35 cellular contexts compared by ENCODE assay signal in genomic region chr15:20671665-20672064, GRCh38.
"Had no signal": no experiment of that assay in that cellular context is flagged by ENCODE, and none has a peak within 500 bp of the region (broad histone marks: within the 10 kb centered on the region; RNA-seq: fewer than 3 reads in every experiment).

No MANE protein-coding gene starts in this region.

- H3K4me1 Mint-ChIP-seq: activated CD4-positive, alpha-beta T cell treated with anti-CD3 and anti-CD28 coated beads, Interleukin-2, amount 10 ng/mL, durations not matched to agents 24 days and 14 days; activated naive CD8-positive, alpha-beta T cell treated with anti-CD3 and anti-CD28 coated beads for 36 hours; immature natural killer cell; nephron; stimulated activated effector memory CD8-positive, alpha-beta T cell treated with anti-CD3 and anti-CD28 coated beads, Interleukin-12 subunit alpha, Interleukin-12 subunit beta, amount 100 ng/mL, for 72 hours; stimulated activated naive CD8-positive, alpha-beta T cell treated with anti-CD3 and anti-CD28 coated beads, Interleukin-15, amount 100 ng/mL, for 72 hours had no signal

- H3K27me3 Mint-ChIP-seq: activated CD4-positive, alpha-beta memory T cell treated with anti-CD3 and anti-CD28 coated beads for 36 hours; progenitor cell of endocrine pancreas; stimulated activated naive CD8-positive, alpha-beta T cell treated with anti-CD3 and anti-CD28 coated beads, Interleukin-15, amount 100 ng/mL, for 72 hours had no signal

- H3K27ac Mint-ChIP-seq: activated CD4-positive, alpha-beta memory T cell treated with anti-CD3 and anti-CD28 coated beads for 36 hours; activated CD4-positive, alpha-beta T cell treated with anti-CD3 and anti-CD28 coated beads, Interleukin-2, amount 10 ng/mL, durations not matched to agents 24 days and 14 days; activated naive CD4-positive, alpha-beta T cell treated with anti-CD3 and anti-CD28 coated beads for 36 hours; activated naive CD8-positive, alpha-beta T cell treated with anti-CD3 and anti-CD28 coated beads for 36 hours; activated T-helper 1 cell treated with anti-CD3 and anti-CD28 coated beads, Interleukin-12 subunit alpha, Interleukin-12 subunit beta, Interleukin-2, Interleukin-4 antibody, amounts not matched to agents 30 ng/mL and 10 ng/mL and 1 ng/mL, durations not matched to agents 14 hours and 24 hours and 36 hours; immature natural killer cell; nephron; progenitor cell of endocrine pancreas; stimulated activated effector memory CD8-positive, alpha-beta T cell treated with anti-CD3 and anti-CD28 coated beads, Interleukin-12 subunit alpha, Interleukin-12 subunit beta, amount 100 ng/mL, for 72 hours; stimulated activated naive CD8-positive, alpha-beta T cell treated with anti-CD3 and anti-CD28 coated beads, Interleukin-15, amount 100 ng/mL, for 72 hours; T-helper 17 cell had no signal

- H3K36me3 ChIP-seq: brain microvascular endothelial cell, heart left ventricle, left lung, lower lobe of right lung, neutrophil, ovary, upper lobe of right lung had no signal

- H3K4me1 ChIP-seq: heart left ventricle, left lung, lower lobe of right lung, upper lobe of right lung had no signal

- H3K4me3 ChIP-seq: heart left ventricle, left lung, lower lobe of right lung, ovary, skin epidermis, upper lobe of right lung had no signal

- ATAC-seq: esophagus mucosa; heart left ventricle; left lung; sciatic nerve; stimulated activated naive CD8-positive, alpha-beta T cell treated with anti-CD3 and anti-CD28 coated beads, Interleukin-15, amount 100 ng/mL, for 72 hours; T-helper 17 cell; upper lobe of right lung had no signal

- H3K27ac ChIP-seq: brain microvascular endothelial cell, heart left ventricle, left lung, lower lobe of right lung, neutrophil, ovary, skin epidermis, upper lobe of right lung had no signal

- H3K36me3 Mint-ChIP-seq: activated CD4-positive, alpha-beta memory T cell treated with anti-CD3 and anti-CD28 coated beads for 36 hours; activated naive CD8-positive, alpha-beta T cell treated with anti-CD3 and anti-CD28 coated beads for 36 hours; immature natural killer cell; stimulated activated effector memory CD8-positive, alpha-beta T cell treated with anti-CD3 and anti-CD28 coated beads, Interleukin-12 subunit alpha, Interleukin-12 subunit beta, amount 100 ng/mL, for 72 hours had no signal

- H3K27me3 ChIP-seq: brain microvascular endothelial cell, heart left ventricle, left lung, neutrophil, ovary had no signal

- DNase-seq: activated CD4-positive, alpha-beta memory T cell treated with anti-CD3 and anti-CD28 coated beads for 36 hours; activated CD4-positive, alpha-beta T cell treated with anti-CD3 and anti-CD28 coated beads, Interleukin-2, amount 10 ng/mL, durations not matched to agents 24 days and 14 days; activated CD4-positive, CD25-positive, alpha-beta regulatory T cell treated with anti-CD3 and anti-CD28 coated beads, Interleukin-2, amount 50 U/mL, for 72 hours; activated CD8-positive, alpha-beta memory T cell treated with anti-CD3 and anti-CD28 coated beads, Interleukin-2, amount 50 U/mL, for 4 hours; activated effector memory CD4-positive, alpha-beta T cell treated with anti-CD3 and anti-CD28 coated beads, Interleukin-2, amount 50 U/mL, for 16 hours; activated naive CD4-positive, alpha-beta T cell treated with anti-CD3 and anti-CD28 coated beads for 36 hours; activated naive CD8-positive, alpha-beta T cell treated with anti-CD3 and anti-CD28 coated beads for 36 hours; activated T-cell treated with anti-CD3 and anti-CD28 coated beads, Interleukin-2, amount 50 U/mL, for 1 hour; brain microvascular endothelial cell; central memory CD4-positive, alpha-beta T cell; foreskin fibroblast; heart left ventricle; hypothalamus; immature natural killer cell; kidney glomerular epithelial cell; left lung; lower lobe of right lung; mesendoderm; ovary; retina; stimulated activated CD4-positive, alpha-beta T cell treated with anti-CD3 and anti-CD28 coated beads, Interleukin-12 subunit alpha, Interleukin-12 subunit beta, amount 100 ng/mL, for 4 hours; stimulated activated CD4-positive, alpha-beta T cell treated with anti-CD3 and anti-CD28 coated beads, Interleukin-4, amount 100 ng/mL, for 1 hour; stimulated activated naive CD8-positive, alpha-beta T cell treated with anti-CD3 and anti-CD28 coated beads, Interleukin-15, amount 100 ng/mL, for 72 hours; substantia nigra; T-helper 17 cell; T1000; upper lobe of right lung had no signal

- H3K4me3 Mint-ChIP-seq: activated CD4-positive, alpha-beta memory T cell treated with anti-CD3 and anti-CD28 coated beads for 36 hours; activated CD4-positive, alpha-beta T cell treated with anti-CD3 and anti-CD28 coated beads, Interleukin-2, amount 10 ng/mL, durations not matched to agents 24 days and 14 days; activated naive CD4-positive, alpha-beta T cell treated with anti-CD3 and anti-CD28 coated beads for 36 hours; activated naive CD8-positive, alpha-beta T cell treated with anti-CD3 and anti-CD28 coated beads for 36 hours; activated T-helper 1 cell treated with anti-CD3 and anti-CD28 coated beads, Interleukin-12 subunit alpha, Interleukin-12 subunit beta, Interleukin-2, Interleukin-4 antibody, amounts not matched to agents 30 ng/mL and 10 ng/mL and 1 ng/mL, durations not matched to agents 14 hours and 24 hours and 36 hours; immature natural killer cell; nephron; stimulated activated effector memory CD8-positive, alpha-beta T cell treated with anti-CD3 and anti-CD28 coated beads, Interleukin-12 subunit alpha, Interleukin-12 subunit beta, amount 100 ng/mL, for 72 hours; stimulated activated naive CD8-positive, alpha-beta T cell treated with anti-CD3 and anti-CD28 coated beads, Interleukin-15, amount 100 ng/mL, for 72 hours; T-helper 17 cell had no signal

- H3K9me3 Mint-ChIP-seq: activated CD4-positive, alpha-beta memory T cell treated with anti-CD3 and anti-CD28 coated beads for 36 hours; activated CD4-positive, alpha-beta T cell treated with anti-CD3 and anti-CD28 coated beads, Interleukin-2, amount 10 ng/mL, durations not matched to agents 24 days and 14 days; activated naive CD4-positive, alpha-beta T cell treated with anti-CD3 and anti-CD28 coated beads for 36 hours; activated naive CD8-positive, alpha-beta T cell treated with anti-CD3 and anti-CD28 coated beads for 36 hours; activated T-helper 1 cell treated with anti-CD3 and anti-CD28 coated beads, Interleukin-12 subunit alpha, Interleukin-12 subunit beta, Interleukin-2, Interleukin-4 antibody, amounts not matched to agents 30 ng/mL and 10 ng/mL and 1 ng/mL, durations not matched to agents 14 hours and 24 hours and 36 hours; immature natural killer cell; stimulated activated effector memory CD8-positive, alpha-beta T cell treated with anti-CD3 and anti-CD28 coated beads, Interleukin-12 subunit alpha, Interleukin-12 subunit beta, amount 100 ng/mL, for 72 hours; stimulated activated naive CD8-positive, alpha-beta T cell treated with anti-CD3 and anti-CD28 coated beads, Interleukin-15, amount 100 ng/mL, for 72 hours had no signal

- H3K9me3 ChIP-seq: heart left ventricle, left lung, lower lobe of right lung, neutrophil, ovary, upper lobe of right lung had no signal
